Comparison of ENCODE assay signal across 28 cellular contexts in genomic region chr3:18885612-18886011, GRCh38.
"Had no signal": no experiment of that assay in that cellular context is flagged by ENCODE, and none has a peak within 500 bp of the region (broad histone marks: within the 10 kb centered on the region; RNA-seq: fewer than 3 reads in every experiment).

No MANE protein-coding gene starts in this region.

- H3K27me3 Mint-ChIP-seq: dendritic cell treated with granulocyte-macrophage colony-stimulating factor and Interleukin-4, amounts not matched to agents 40 ng/mL and 50 ng/mL, for 4 days had no signal

- H3K4me1 Mint-ChIP-seq: endodermal cell; nephron; neural progenitor cell; stimulated activated memory B cell treated with anti-CD40 and anti-IgM and Interleukin-4, amounts not matched to agents 10 μg/mL and 1 μg/mL and 100 μg/mL, for 72 hours had no signal

- H3K27me3 ChIP-seq: colonic mucosa, esophagus muscularis mucosa, foreskin keratinocyte, heart left ventricle, hepatocyte, left lung, neural progenitor cell, sigmoid colon, suprapubic skin, tibial nerve, upper lobe of right lung, vagina had no signal

- H3K4me1 ChIP-seq: colonic mucosa, esophagus muscularis mucosa, foreskin keratinocyte, gastroesophageal sphincter, heart left ventricle, left lung, neural progenitor cell, psoas muscle, sigmoid colon, suprapubic skin, tibial nerve, upper lobe of right lung, vagina had no signal

- H3K4me3 ChIP-seq: colonic mucosa, esophagus muscularis mucosa, gastroesophageal sphincter, heart left ventricle, hepatocyte, left lung, neural progenitor cell, psoas muscle, sigmoid colon, suprapubic skin, tibial nerve, upper lobe of right lung, vagina had no signal

- H3K36me3 Mint-ChIP-seq: naive thymus-derived CD4-positive, alpha-beta T cell; neural progenitor cell; stimulated activated memory B cell treated with anti-CD40 and anti-IgM and Interleukin-4, amounts not matched to agents 10 μg/mL and 1 μg/mL and 100 μg/mL, for 72 hours had no signal

- ATAC-seq: foreskin keratinocyte; gastroesophageal sphincter; heart left ventricle; left cardiac atrium; left lung; naive thymus-derived CD4-positive, alpha-beta T cell; psoas muscle; right cardiac atrium; stimulated activated memory B cell treated with anti-CD40 and anti-IgM and Interleukin-4, amounts not matched to agents 10 μg/mL and 1 μg/mL and 100 μg/mL, for 72 hours; upper lobe of right lung had no signal

- H3K9me3 Mint-ChIP-seq: dendritic cell treated with granulocyte-macrophage colony-stimulating factor and Interleukin-4, amounts not matched to agents 40 ng/mL and 50 ng/mL, for 4 days; endodermal cell; nephron; neural progenitor cell had no signal

- DNase-seq: colonic mucosa; effector CD8-positive, alpha-beta T cell; endodermal cell; foreskin keratinocyte; left cardiac atrium; mammary epithelial cell; midbrain; naive thymus-derived CD4-positive, alpha-beta T cell; nucleus accumbens; sigmoid colon; stimulated activated CD4-positive, alpha-beta T cell treated with anti-CD3 and anti-CD28 coated beads, Interleukin-4, amount 100 ng/mL, for 4 hours; upper lobe of right lung had no signal

- H3K36me3 ChIP-seq: colonic mucosa, esophagus muscularis mucosa, gastroesophageal sphincter, heart left ventricle, left lung, neural progenitor cell, sigmoid colon, suprapubic skin, tibial nerve, upper lobe of right lung, vagina had no signal

- H3K9ac ChIP-seq: neural progenitor cell had no signal

- H3K27ac Mint-ChIP-seq: dendritic cell treated with granulocyte-macrophage colony-stimulating factor and Interleukin-4, amounts not matched to agents 40 ng/mL and 50 ng/mL, for 4 days; endodermal cell; naive thymus-derived CD4-positive, alpha-beta T cell; nephron; neural progenitor cell; stimulated activated memory B cell treated with anti-CD40 and anti-IgM and Interleukin-4, amounts not matched to agents 10 μg/mL and 1 μg/mL and 100 μg/mL, for 72 hours; stimulated activated naive CD8-positive, alpha-beta T cell treated with anti-CD3 and anti-CD28 coated beads, Interleukin-15, Interleukin-2, amounts not matched to agents 100 ng/mL and 50 ng/mL, for 24 hours had no signal

- H3K27ac ChIP-seq: colonic mucosa, epithelial cell of prostate, esophagus muscularis mucosa, foreskin keratinocyte, gastroesophageal sphincter, heart left ventricle, hepatocyte, left lung, neural progenitor cell, psoas muscle, sigmoid colon, suprapubic skin, tibial nerve, upper lobe of right lung, vagina had no signal

- H2AFZ ChIP-seq: hepatocyte, neural progenitor cell had no signal

- H3K4me2 ChIP-seq: hepatocyte, neural progenitor cell had no signal

- H3K4me3 Mint-ChIP-seq: dendritic cell treated with granulocyte-macrophage colony-stimulating factor and Interleukin-4, amounts not matched to agents 40 ng/mL and 50 ng/mL, for 4 days; endodermal cell; naive thymus-derived CD4-positive, alpha-beta T cell; nephron; neural progenitor cell; stimulated activated memory B cell treated with anti-CD40 and anti-IgM and Interleukin-4, amounts not matched to agents 10 μg/mL and 1 μg/mL and 100 μg/mL, for 72 hours; stimulated activated naive CD8-positive, alpha-beta T cell treated with anti-CD3 and anti-CD28 coated beads, Interleukin-15, Interleukin-2, amounts not matched to agents 100 ng/mL and 50 ng/mL, for 24 hours had no signal

- H3K9me3 ChIP-seq: colonic mucosa, esophagus muscularis mucosa, gastroesophageal sphincter, heart left ventricle, left lung, psoas muscle, sigmoid colon, suprapubic skin, tibial nerve, upper lobe of right lung, vagina had no signal
